In genomic region chr7:43583424-43584199, GRCh38 we compare ENCODE assay signal across 8 cellular contexts. TPM values are rescaled to one million over a fixed set of nuclear protein-coding genes. Genes with fewer than 3 reads are reported as not detected.
A peak's percentile ranks its signal among the peaks of the same experiment; 100 is the strongest.
DNase-seq lines count a peak whose midpoint lies in the region; ATAC-seq and TF ChIP-seq lines count a peak whose summit lies in the region.

No MANE protein-coding gene starts in this region.

- intact Hi-C loops in A673 (cut with micrococcal nuclease; ENCODE audit: unreplicated experiment) = loop anchor here (2.0 kb wide), 1 partner anchor 255 kb away; no protein-coding TSS in a partner anchor

- peaks cover 31% of the 10 kb centered on the region for H3K4me1 ChIP-seq in A673 (ENCODE audit: insufficient read depth, low read length, poor library complexity, severe bottlenecking)
- peaks cover 0 to 23% of the 10 kb centered on the region in 2 donors for H3K4me1 ChIP-seq in mucosa of rectum (ENCODE audit: control insufficient read depth in 2 of 2, insufficient read depth in 2 of 2, low read length in 2 of 2)

- no TSS peak for BruUV-seq in A673 (replicated peaks; lab: Mats Ljungman, UMichigan)

- H3K9me3 ChIP-seq in A673 (ENCODE audit: low read depth, low read length, poor library complexity, severe bottlenecking) (no peaks in the 10 kb centered on the region), mucosa of rectum (ENCODE audit: control insufficient read depth in 2 of 2, low read length in 2 of 2) (no peaks in the 10 kb centered on the region)

- H3K9ac ChIP-seq in mucosa of rectum (ENCODE audit: low read depth in 1 of 2, low read length in 2 of 2) = peak overlapping the region; percentile 77 to 92

- H3K36me3 ChIP-seq in A673 (ENCODE audit: insufficient read depth, low read length, poor library complexity, severe bottlenecking) (no peaks in the 10 kb centered on the region), mucosa of rectum (ENCODE audit: control insufficient read depth in 2 of 2, insufficient read depth in 2 of 2, low read length in 2 of 2) (no peaks in the 10 kb centered on the region)

- H3K4me3 ChIP-seq in A673 (ENCODE audit: low read depth, low read length, poor library complexity, severe bottlenecking) (peak overlapping the region; percentile 89), mucosa of rectum (ENCODE audit: low read length in 2 of 2) (peak overlapping the region; percentile 89 to 92)

- DNase-seq in A673 (ENCODE audit: low spot score) (peak; percentile 81), NCI-H526 treated with DMSO at 0.1 percent for 48 hours (lab: John Stamatoyannopoulos, UW) (peak; percentile 30), epithelial cell of prostate (ENCODE audit: low read depth, low spot score) (no peak)
- DNase-seq in activated CD8-positive, alpha-beta memory T cell treated with anti-CD3 and anti-CD28 coated beads, Interleukin-2, amount 50 U/mL, for 4 hours = peak; percentile 70
- DNase-seq in stimulated activated CD8-positive, alpha-beta memory T cell treated with anti-CD3 and anti-CD28 coated beads, Interleukin-4, amount 100 ng/mL, for 4 hours (ENCODE audit: low read depth in 2 of 2, low spot score in 1 of 2) = peak; percentile 26 to 49

- TF ChIP-seq CTCF in A673 (conservative IDR thresholded peaks at IDR 0.05; ENCODE audit: low read depth, low read length) = peak; percentile 47; the same call in 1 of the 2 replicates

- CTCF ChIA-PET in A673 (lab: Charles Lee) = interaction anchor here (0.5 to 2.3 kb wide), 19 partner anchors 11 to 322 kb away, joined by 3 to 141 read pairs (median 4); no protein-coding TSS in a partner anchor

- H3K27ac ChIP-seq in A673 (ENCODE audit: low read depth, low read length, poor library complexity, severe bottlenecking) = peak overlapping the region; percentile 88
- H3K27ac ChIP-seq in epithelial cell of prostate = peak overlapping the region; percentile 83
- peak overlapping the region; percentile 91 to 92 for H3K27ac ChIP-seq in mucosa of rectum (ENCODE audit: low read depth in 2 of 2, low read length in 2 of 2)

- POLR2A ChIA-PET in A673 (lab: Charles Lee; ENCODE audit: low non-redundant PET) = interaction anchor here (0.9 to 1.0 kb wide), 2 partner anchors 115 to 116 kb away, joined by 4 to 7 read pairs; no protein-coding TSS in a partner anchor

- peaks cover 5% of the 10 kb centered on the region for H3K27me3 ChIP-seq in A673 (replicated peaks; ENCODE audit: insufficient read depth, low read depth, low read length, poor library complexity)
- no peaks in the 10 kb centered on the region for H3K27me3 ChIP-seq in mucosa of rectum (ENCODE audit: control insufficient read depth in 2 of 2, insufficient read depth in 2 of 2, low read length in 2 of 2)

- peak; percentile 23 for ATAC-seq in GM18511 (IDR thresholded peaks at IDR 0.05; ENCODE audit: unreplicated experiment)
- ATAC-seq in HG03060 (IDR thresholded peaks at IDR 0.05; ENCODE audit: low read depth, unreplicated experiment) = peak; percentile 7

RNA-seq across cellular contexts. Expression of gene STK17A, which starts 0.7 kb away (rescaled TPM):
- 17.1 and 27.3 TPM in 2 replicates for total RNA-seq in A673 (2021)
